In genomic region chr7:92647652-92648051, GRCh38 we compare ENCODE assay signal across 18 cellular contexts. TPM values are rescaled to one million over a fixed set of nuclear protein-coding genes. Genes with fewer than 3 reads are reported as not detected.
A peak's percentile ranks its signal among the peaks of the same experiment; 100 is the strongest.
DNase-seq lines count a peak whose midpoint lies in the region; ATAC-seq, FAIRE-seq and TF ChIP-seq lines count a peak whose summit lies in the region.
"Had no signal": no experiment of that assay in that cellular context is flagged by ENCODE, and none has a peak within 500 bp of the region (broad histone marks: within the 10 kb centered on the region; RNA-seq: fewer than 3 reads in every experiment).

No MANE protein-coding gene starts in this region.

- H4K20me1 ChIP-seq in HepG2 (ENCODE audit: insufficient read depth, low read length), result no peaks in the 10 kb centered on the region; the same call in 1 of the 2 replicates

- BruUV-seq in HepG2 (replicated peaks; lab: Mats Ljungman, UMichigan), result no TSS peak

- H3K36me3 ChIP-seq in HepG2 (replicated peaks in 1 of 2; ENCODE audit: control insufficient read depth in 1 of 2, insufficient read depth in 2 of 2, low read length in 2 of 2), result peaks cover 13 to 60% of the 10 kb centered on the region in 2 experiments
- H3K36me3 ChIP-seq in left lung, result no peaks in the 10 kb centered on the region
- H3K36me3 ChIP-seq: Peyer's patch had no signal

- H3K27ac ChIP-seq in A549 (peak overlapping the region; percentile 73 to 90; a peak in 5 of 6 replicates), layer of hippocampus (ENCODE audit: low read depth, low read length) (peak overlapping the region; percentile 58), HepG2 (ENCODE audit: extremely low read length, insufficient read depth, low read length) (no peak overlapping the region), left lung (no peak overlapping the region)

- peaks cover 19% of the 10 kb centered on the region for H3K79me2 ChIP-seq in HepG2 (ENCODE audit: insufficient read depth, low read length)

- no peaks in the 10 kb centered on the region for H3K9me3 Mint-ChIP-seq in activated CD4-positive, alpha-beta memory T cell treated with anti-CD3 and anti-CD28 coated beads, Interleukin-2, amount 10 ng/mL, durations not matched to agents 7 days and 5 days
- H3K9me3 Mint-ChIP-seq: endodermal cell had no signal

- DNase-seq in A549 (ENCODE audit: low read depth in 1 of 2, low spot score in 1 of 2) (no peak), GM12865 (ENCODE audit: low read depth) (peak; percentile 18), occipital lobe (lab: John Stamatoyannopoulos, UW) (no peak), hepatic stellate cell (ENCODE audit: low spot score) (no peak), HepG2 (ENCODE audit: low spot score) (no peak), left lung (no peak)
- no peak for DNase-seq in activated CD4-positive, alpha-beta memory T cell treated with anti-CD3 and anti-CD28 coated beads, Interleukin-2, amount 10 ng/mL, durations not matched to agents 7 days and 5 days
- DNase-seq: activated CD4-positive, alpha-beta T cell treated with anti-CD3 and anti-CD28 coated beads for 1 hour; activated effector memory CD4-positive, alpha-beta T cell treated with anti-CD3 and anti-CD28 coated beads, Interleukin-2, amount 50 U/mL, for 16 hours; DMS 273 treated with DMSO at 0.1 percent for 48 hours; endodermal cell; foreskin fibroblast; mesenchymal stem cell; NCI-H1694 treated with DMSO at 0.1 percent for 48 hours; NCI-H510A treated with DMSO at 0.1 percent for 48 hours; Peyer's patch; SW 1271 had no signal

- WGBS in A549 (ENCODE audit: missing lambda C conversion rate), result 97% methylated on average over 2 of the region's 2 CpGs
- WGBS in HepG2 (ENCODE audit: low lambda C conversion rate), result 91% methylated on average over 2 of the region's 2 CpGs

- TF ChIP-seq EP300 in A549 (IDR thresholded peaks at IDR 0.05) (no peak), HepG2 (IDR thresholded peaks at IDR 0.05; ENCODE audit: low read depth in 2 of 2, low read length in 2 of 2) (no peak), HepG2 (CRISPR knock-in tag; IDR thresholded peaks at IDR 0.05; ENCODE audit: borderline replicate concordance) (no peak)

- H2AFZ ChIP-seq in HepG2 (ENCODE audit: low read length), result no peak overlapping the region

- H3K4me3 Mint-ChIP-seq in activated CD4-positive, alpha-beta memory T cell treated with anti-CD3 and anti-CD28 coated beads, Interleukin-2, amount 10 ng/mL, durations not matched to agents 7 days and 5 days, result no peak overlapping the region
- H3K4me3 Mint-ChIP-seq: endodermal cell had no signal

- H3K9me3 ChIP-seq in A549 (no peaks in the 10 kb centered on the region), HepG2 (ENCODE audit: low read length) (no peaks in the 10 kb centered on the region), left lung (no peaks in the 10 kb centered on the region)
- H3K9me3 ChIP-seq: Peyer's patch had no signal

- no peaks in the 10 kb centered on the region for H3K27me3 Mint-ChIP-seq in activated CD4-positive, alpha-beta memory T cell treated with anti-CD3 and anti-CD28 coated beads, Interleukin-2, amount 10 ng/mL, durations not matched to agents 7 days and 5 days

- ATAC-seq in A549 (no peak), HepG2 (no peak), left lung (no peak)

- H3K4me2 ChIP-seq in A549 (peak overlapping the region; percentile 75), HepG2 (ENCODE audit: low read depth, low read length) (no peak overlapping the region)

- POLR2A ChIA-PET in A549 (lab: Yijun Ruan, JAX), result no interaction called here
- POLR2A ChIA-PET in activated CD4-positive, alpha-beta memory T cell treated with anti-CD3 and anti-CD28 coated beads, Interleukin-2, amount 10 ng/mL, durations not matched to agents 7 days and 5 days (lab: Charles Lee), result interaction anchor here (1.0 to 3.5 kb wide), 2 partner anchors 14 to 185 kb away, joined by 3 to 17 read pairs; no protein-coding TSS in a partner anchor
- POLR2A ChIA-PET in HepG2 (lab: Yijun Ruan, JAX), result no interaction called here

- intact Hi-C loops in HepG2 (cut with micrococcal nuclease; ENCODE audit: unreplicated experiment) (no loop called here), left lung (cut with DNase I) (no loop called here)

- CTCF ChIA-PET in A549 (lab: Yijun Ruan, JAX) (no interaction called here), HepG2 (lab: Yijun Ruan, JAX; ENCODE audit: low intra/inter-chr PET ratio, low total read pairs) (no interaction called here)
- CTCF ChIA-PET in activated CD4-positive, alpha-beta memory T cell treated with anti-CD3 and anti-CD28 coated beads, Interleukin-2, amount 10 ng/mL, durations not matched to agents 7 days and 5 days (lab: Charles Lee), result no interaction called here

- H3K4me1 ChIP-seq in A549 (peaks cover 62% of the 10 kb centered on the region), HepG2 (ENCODE audit: insufficient read depth, low read length) (peaks cover 19% of the 10 kb centered on the region), left lung (peaks cover 6 to 33% of the 10 kb centered on the region in 2 donors)

- TF ChIP-seq RAD21 in A549 (conservative IDR thresholded peaks at IDR 0.05 in 1 of 2, IDR thresholded peaks at IDR 0.05 in 1 of 2), result no peak
- no peak for TF ChIP-seq RAD21 in HepG2 (CRISPR knock-in tag; IDR thresholded peaks at IDR 0.05)

- H3K4me3 ChIP-seq in A549 (no peak overlapping the region), GM12865 (ENCODE audit: low read depth, low read length) (no peak overlapping the region), HepG2 (replicated peaks in 1 of 3; ENCODE audit: insufficient read depth in 1 of 3, low read depth in 2 of 3, low read length in 3 of 3) (no peak overlapping the region), left lung (no peak overlapping the region)
- H3K4me3 ChIP-seq: Peyer's patch had no signal

- peak overlapping the region; percentile 60 for H3K27ac Mint-ChIP-seq in activated CD4-positive, alpha-beta memory T cell treated with anti-CD3 and anti-CD28 coated beads, Interleukin-2, amount 10 ng/mL, durations not matched to agents 7 days and 5 days
- H3K27ac Mint-ChIP-seq: endodermal cell had no signal

- TF ChIP-seq POLR2A in A549 (IDR thresholded peaks at IDR 0.05; ENCODE audit: low read length) (no peak), HepG2 (IDR thresholded peaks at IDR 0.05; ENCODE audit: insufficient read depth in 1 of 2, low read depth in 2 of 2, low read length in 2 of 2) (no peak)

- FAIRE-seq in A549 (lab: Jason Lieb, UNC) (no peak), HepG2 (lab: Jason Lieb, UNC) (no peak)

- in situ Hi-C loops in HepG2 (cut with HindIII; ENCODE audit: extremely low pct_ligation_motif_present, low pct_unique_long_range_greater_than_20kb), result no loop called here

- peaks cover 84% of the 10 kb centered on the region for H3K4me1 Mint-ChIP-seq in activated CD4-positive, alpha-beta memory T cell treated with anti-CD3 and anti-CD28 coated beads, Interleukin-2, amount 10 ng/mL, durations not matched to agents 7 days and 5 days

- TF ChIP-seq CTCF in A549 (IDR thresholded peaks at IDR 0.05), result no peak
- no peak for TF ChIP-seq CTCF in GM12865 (IDR thresholded peaks at IDR 0.05; ENCODE audit: insufficient read depth, low read depth, low read length, missing control alignments)
- TF ChIP-seq CTCF in HepG2 (CRISPR knock-in tag; IDR thresholded peaks at IDR 0.05), result no peak
- TF ChIP-seq CTCF in left lung (IDR thresholded peaks at IDR 0.05), result no peak

- H3K36me3 Mint-ChIP-seq in activated CD4-positive, alpha-beta memory T cell treated with anti-CD3 and anti-CD28 coated beads, Interleukin-2, amount 10 ng/mL, durations not matched to agents 7 days and 5 days (ENCODE audit: low read depth), result peaks cover 39% of the 10 kb centered on the region

- no peaks in the 10 kb centered on the region for H3K27me3 ChIP-seq in layer of hippocampus (ENCODE audit: control insufficient read depth, insufficient read depth, low read length)
- no peaks in the 10 kb centered on the region for H3K27me3 ChIP-seq in HepG2 (ENCODE audit: control insufficient read depth in 1 of 2, insufficient read depth in 2 of 2, low read length in 2 of 2)
- H3K27me3 ChIP-seq in left lung, result no peaks in the 10 kb centered on the region
- H3K27me3 ChIP-seq: Peyer's patch had no signal

- no peak overlapping the region for H3K9ac ChIP-seq in HepG2 (ENCODE audit: insufficient read depth, low read depth, low read length)

TF ChIP-seq in A549, 52 proteins besides CTCF, POLR2A, EP300 and RAD21 (continues in another document):
- TF ChIP-seq CBX2 (IDR thresholded peaks at IDR 0.05; ENCODE audit: borderline replicate concordance, low read depth), result no peak

RNA-seq across cellular contexts. Expression of gene FAM133B, which starts 57.5 kb away (rescaled TPM):
- 18.3 and 33.6 TPM in 2 replicates for polyA plus RNA-seq in A549 (2011; rRNA removed)
- polyA plus RNA-seq in A549 (2012; cell fraction: cytosol; rRNA removed), result 6.2 and 7.9 TPM in 2 replicates
- 5.8 and 12.2 TPM in 2 replicates for polyA plus RNA-seq in A549 (2012; cell fraction: nucleus; rRNA removed)
- polyA plus RNA-seq in A549 (2017; fragmentation: RNase III; extraction: RNeasy Plus Mini Kit Qiagen cat#74134 plus additional on column Dnase treatment), result 25.6 to 29.3 TPM (median 26.7 TPM) in 3 replicates
- polyA minus RNA-seq in A549 (2011; rRNA and poly(A)+ RNA removed), result 12.2 and 13.2 TPM in 2 replicates
- 10 to 100 TPM; 23.4 to 25.5 TPM for total RNA-seq in activated CD4-positive, alpha-beta memory T cell treated with anti-CD3 and anti-CD28 coated beads, Interleukin-2, amount 10 ng/mL, durations not matched to agents 7 days and 5 days
- 32.4 TPM for total RNA-seq in occipital lobe
- total RNA-seq in HepG2 (2016; rRNA removed; fragmentation: Illumina TruSeq; extraction: Trizol), result 56.3 and 65.5 TPM in 2 replicates
- 13.3 and 17.4 TPM in 2 replicates for total RNA-seq in HepG2 (2016; cell fraction: cytosol; rRNA removed; fragmentation: Illumina TruSeq; extraction: Trizol; ENCODE audit: low read depth)
- total RNA-seq in HepG2 (2016; cell fraction: insoluble cytoplasmic fraction; rRNA removed; fragmentation: Illumina TruSeq; extraction: Trizol), result 55.3 and 69.7 TPM in 2 replicates
- 23.5 and 27.3 TPM in 2 replicates for total RNA-seq in HepG2 (2016; cell fraction: membrane; rRNA removed; fragmentation: Illumina TruSeq; extraction: Trizol)
- 62.3 and 63.2 TPM in 2 replicates for total RNA-seq in HepG2 (2016; cell fraction: nucleus; rRNA removed; fragmentation: Illumina TruSeq; extraction: Trizol)
- polyA plus RNA-seq in HepG2 (2011; rRNA removed), result 19.6 and 29.1 TPM in 2 replicates
- 8.9 and 12.8 TPM in 2 replicates for polyA plus RNA-seq in HepG2 (2011; cell fraction: cytosol; rRNA removed)
- polyA plus RNA-seq in HepG2 (2011; cell fraction: nucleus; rRNA removed), result 12.6 and 37.9 TPM in 2 replicates
- 26.6 and 33.0 TPM in 2 replicates for polyA plus RNA-seq in HepG2 (2012)
- polyA plus RNA-seq in HepG2 (2016; cell fraction: cytosol; fragmentation: Illumina TruSeq; extraction: Trizol; ENCODE audit: low read depth), result 5.0 and 5.5 TPM in 2 replicates
- 69.4 and 78.5 TPM in 2 replicates for polyA plus RNA-seq in HepG2 (2016; cell fraction: insoluble cytoplasmic fraction; fragmentation: Illumina TruSeq; extraction: Trizol; ENCODE audit: low read depth)
- 13.1 and 14.8 TPM in 2 replicates for polyA plus RNA-seq in HepG2 (2016; cell fraction: membrane; fragmentation: Illumina TruSeq; extraction: Trizol; ENCODE audit: low read depth)
- polyA plus RNA-seq in HepG2 (2016; cell fraction: nucleus; fragmentation: Illumina TruSeq; extraction: Trizol; ENCODE audit: insufficient read depth, low read depth), result 69.9 and 72.0 TPM in 2 replicates
- 11.4 and 17.2 TPM in 2 replicates for polyA minus RNA-seq in HepG2 (2011; rRNA and poly(A)+ RNA removed; ENCODE audit: low replicate concordance)
- 6.9 and 11.3 TPM in 2 replicates for polyA minus RNA-seq in HepG2 (2011; cell fraction: cytosol; rRNA and poly(A)+ RNA removed)
- 51.7 and 63.1 TPM in 2 replicates for polyA minus RNA-seq in HepG2 (2011; cell fraction: nucleus; rRNA and poly(A)+ RNA removed)
- 10 to 100 TPM; 17.2 to 22.3 TPM for total RNA-seq in left lung

Comparison
In these comparisons a context has a peak if more than half of its experiments do, and no peak if none do; other contexts are left out.
1. H3K27ac ChIP-seq: peak in A549 (2 of 2) and layer of hippocampus (single experiment); none in HepG2 (single experiment) and left lung (0 of 2).